1 cellular context compared by ENCODE assay signal in the genomic region with DNA sequence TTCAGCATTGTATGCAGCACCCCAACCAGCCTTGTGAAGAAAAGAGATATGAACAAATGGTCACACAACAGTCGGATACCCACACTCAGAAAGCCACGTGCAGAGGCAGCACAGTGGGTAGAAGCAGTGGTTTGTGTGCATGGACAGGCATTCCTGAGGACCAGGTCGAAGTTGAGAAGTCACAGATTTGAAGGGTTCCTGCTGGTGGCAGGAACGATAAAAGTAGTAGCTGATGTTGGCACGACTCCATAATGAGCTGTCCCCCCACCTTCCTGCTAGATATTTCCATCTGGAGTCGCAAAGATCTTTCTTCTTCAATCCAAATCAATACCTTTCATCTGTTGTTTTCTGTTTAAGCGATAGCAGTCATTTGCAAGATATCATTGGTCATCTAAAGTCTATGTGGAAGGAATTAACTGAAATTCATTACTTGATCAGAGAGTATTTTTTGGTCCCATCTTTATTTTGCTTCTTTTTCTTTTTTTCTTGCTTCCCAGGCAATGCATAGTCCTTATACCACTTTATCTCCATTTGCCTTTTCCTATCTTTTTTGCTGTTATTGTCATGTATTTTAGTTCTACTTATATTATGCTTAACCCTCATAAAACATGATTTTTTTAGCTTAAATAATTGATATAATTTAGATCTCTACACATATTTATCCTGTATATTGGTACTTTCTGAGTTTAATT.
TF ChIP-seq lines count a peak whose summit lies in the region.

No MANE protein-coding gene starts in this region.

TF ChIP-seq in K562, 482 proteins besides CTCF, POLR2A, EP300 and RAD21 (continued from another document and continues in another):
- TF ChIP-seq, protein P1, sequence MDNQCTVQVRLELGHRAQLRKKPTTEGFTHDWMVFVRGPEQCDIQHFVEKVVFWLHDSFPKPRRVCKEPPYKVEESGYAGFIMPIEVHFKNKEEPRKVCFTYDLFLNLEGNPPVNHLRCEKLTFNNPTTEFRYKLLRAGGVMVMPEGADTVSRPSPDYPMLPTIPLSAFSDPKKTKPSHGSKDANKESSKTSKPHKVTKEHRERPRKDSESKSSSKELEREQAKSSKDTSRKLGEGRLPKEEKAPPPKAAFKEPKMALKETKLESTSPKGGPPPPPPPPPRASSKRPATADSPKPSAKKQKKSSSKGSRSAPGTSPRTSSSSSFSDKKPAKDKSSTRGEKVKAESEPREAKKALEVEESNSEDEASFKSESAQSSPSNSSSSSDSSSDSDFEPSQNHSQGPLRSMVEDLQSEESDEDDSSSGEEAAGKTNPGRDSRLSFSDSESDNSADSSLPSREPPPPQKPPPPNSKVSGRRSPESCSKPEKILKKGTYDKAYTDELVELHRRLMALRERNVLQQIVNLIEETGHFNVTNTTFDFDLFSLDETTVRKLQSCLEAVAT (IDR thresholded peaks at IDR 0.05), result 0 out of 4 replicates have a peak, but pooled peaks of 1 of the 2 experiments have one; percentile 34
- TF ChIP-seq, protein P2, sequence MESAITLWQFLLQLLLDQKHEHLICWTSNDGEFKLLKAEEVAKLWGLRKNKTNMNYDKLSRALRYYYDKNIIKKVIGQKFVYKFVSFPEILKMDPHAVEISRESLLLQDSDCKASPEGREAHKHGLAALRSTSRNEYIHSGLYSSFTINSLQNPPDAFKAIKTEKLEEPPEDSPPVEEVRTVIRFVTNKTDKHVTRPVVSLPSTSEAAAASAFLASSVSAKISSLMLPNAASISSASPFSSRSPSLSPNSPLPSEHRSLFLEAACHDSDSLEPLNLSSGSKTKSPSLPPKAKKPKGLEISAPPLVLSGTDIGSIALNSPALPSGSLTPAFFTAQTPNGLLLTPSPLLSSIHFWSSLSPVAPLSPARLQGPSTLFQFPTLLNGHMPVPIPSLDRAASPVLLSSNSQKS (CRISPR knock-in tag; IDR thresholded peaks at IDR 0.05), result no peak
- TF ChIP-seq, protein P3, sequence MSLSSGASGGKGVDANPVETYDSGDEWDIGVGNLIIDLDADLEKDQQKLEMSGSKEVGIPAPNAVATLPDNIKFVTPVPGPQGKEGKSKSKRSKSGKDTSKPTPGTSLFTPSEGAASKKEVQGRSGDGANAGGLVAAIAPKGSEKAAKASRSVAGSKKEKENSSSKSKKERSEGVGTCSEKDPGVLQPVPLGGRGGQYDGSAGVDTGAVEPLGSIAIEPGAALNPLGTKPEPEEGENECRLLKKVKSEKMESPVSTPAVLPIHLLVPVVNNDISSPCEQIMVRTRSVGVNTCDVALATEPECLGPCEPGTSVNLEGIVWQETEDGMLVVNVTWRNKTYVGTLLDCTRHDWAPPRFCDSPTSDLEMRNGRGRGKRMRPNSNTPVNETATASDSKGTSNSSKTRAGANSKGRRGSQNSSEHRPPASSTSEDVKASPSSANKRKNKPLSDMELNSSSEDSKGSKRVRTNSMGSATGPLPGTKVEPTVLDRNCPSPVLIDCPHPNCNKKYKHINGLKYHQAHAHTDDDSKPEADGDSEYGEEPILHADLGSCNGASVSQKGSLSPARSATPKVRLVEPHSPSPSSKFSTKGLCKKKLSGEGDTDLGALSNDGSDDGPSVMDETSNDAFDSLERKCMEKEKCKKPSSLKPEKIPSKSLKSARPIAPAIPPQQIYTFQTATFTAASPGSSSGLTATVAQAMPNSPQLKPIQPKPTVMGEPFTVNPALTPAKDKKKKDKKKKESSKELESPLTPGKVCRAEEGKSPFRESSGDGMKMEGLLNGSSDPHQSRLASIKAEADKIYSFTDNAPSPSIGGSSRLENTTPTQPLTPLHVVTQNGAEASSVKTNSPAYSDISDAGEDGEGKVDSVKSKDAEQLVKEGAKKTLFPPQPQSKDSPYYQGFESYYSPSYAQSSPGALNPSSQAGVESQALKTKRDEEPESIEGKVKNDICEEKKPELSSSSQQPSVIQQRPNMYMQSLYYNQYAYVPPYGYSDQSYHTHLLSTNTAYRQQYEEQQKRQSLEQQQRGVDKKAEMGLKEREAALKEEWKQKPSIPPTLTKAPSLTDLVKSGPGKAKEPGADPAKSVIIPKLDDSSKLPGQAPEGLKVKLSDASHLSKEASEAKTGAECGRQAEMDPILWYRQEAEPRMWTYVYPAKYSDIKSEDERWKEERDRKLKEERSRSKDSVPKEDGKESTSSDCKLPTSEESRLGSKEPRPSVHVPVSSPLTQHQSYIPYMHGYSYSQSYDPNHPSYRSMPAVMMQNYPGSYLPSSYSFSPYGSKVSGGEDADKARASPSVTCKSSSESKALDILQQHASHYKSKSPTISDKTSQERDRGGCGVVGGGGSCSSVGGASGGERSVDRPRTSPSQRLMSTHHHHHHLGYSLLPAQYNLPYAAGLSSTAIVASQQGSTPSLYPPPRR (CRISPR knock-in tag; IDR thresholded peaks at IDR 0.05; ENCODE audit: borderline replicate concordance), result no peak
- no peak for TF ChIP-seq ZNF263 (CRISPR knock-in tag; IDR thresholded peaks at IDR 0.05; ENCODE audit: borderline replicate concordance)
- no peak for TF ChIP-seq MTF1 (CRISPR knock-in tag; IDR thresholded peaks at IDR 0.05; ENCODE audit: borderline replicate concordance)
- no peak for TF ChIP-seq C11orf30 (IDR thresholded peaks at IDR 0.05; ENCODE audit: low read depth)
- TF ChIP-seq ZNF444 (CRISPR knock-in tag; IDR thresholded peaks at IDR 0.05), result no peak
- TF ChIP-seq, protein P4, sequence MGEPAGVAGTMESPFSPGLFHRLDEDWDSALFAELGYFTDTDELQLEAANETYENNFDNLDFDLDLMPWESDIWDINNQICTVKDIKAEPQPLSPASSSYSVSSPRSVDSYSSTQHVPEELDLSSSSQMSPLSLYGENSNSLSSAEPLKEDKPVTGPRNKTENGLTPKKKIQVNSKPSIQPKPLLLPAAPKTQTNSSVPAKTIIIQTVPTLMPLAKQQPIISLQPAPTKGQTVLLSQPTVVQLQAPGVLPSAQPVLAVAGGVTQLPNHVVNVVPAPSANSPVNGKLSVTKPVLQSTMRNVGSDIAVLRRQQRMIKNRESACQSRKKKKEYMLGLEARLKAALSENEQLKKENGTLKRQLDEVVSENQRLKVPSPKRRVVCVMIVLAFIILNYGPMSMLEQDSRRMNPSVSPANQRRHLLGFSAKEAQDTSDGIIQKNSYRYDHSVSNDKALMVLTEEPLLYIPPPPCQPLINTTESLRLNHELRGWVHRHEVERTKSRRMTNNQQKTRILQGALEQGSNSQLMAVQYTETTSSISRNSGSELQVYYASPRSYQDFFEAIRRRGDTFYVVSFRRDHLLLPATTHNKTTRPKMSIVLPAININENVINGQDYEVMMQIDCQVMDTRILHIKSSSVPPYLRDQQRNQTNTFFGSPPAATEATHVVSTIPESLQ (CRISPR knock-in tag; IDR thresholded peaks at IDR 0.05), result no peak
- TF ChIP-seq PCBP1 (IDR thresholded peaks at IDR 0.05; ENCODE audit: low read depth, low read length, poor library complexity, severe bottlenecking), result no peak
- TF ChIP-seq, protein P5, sequence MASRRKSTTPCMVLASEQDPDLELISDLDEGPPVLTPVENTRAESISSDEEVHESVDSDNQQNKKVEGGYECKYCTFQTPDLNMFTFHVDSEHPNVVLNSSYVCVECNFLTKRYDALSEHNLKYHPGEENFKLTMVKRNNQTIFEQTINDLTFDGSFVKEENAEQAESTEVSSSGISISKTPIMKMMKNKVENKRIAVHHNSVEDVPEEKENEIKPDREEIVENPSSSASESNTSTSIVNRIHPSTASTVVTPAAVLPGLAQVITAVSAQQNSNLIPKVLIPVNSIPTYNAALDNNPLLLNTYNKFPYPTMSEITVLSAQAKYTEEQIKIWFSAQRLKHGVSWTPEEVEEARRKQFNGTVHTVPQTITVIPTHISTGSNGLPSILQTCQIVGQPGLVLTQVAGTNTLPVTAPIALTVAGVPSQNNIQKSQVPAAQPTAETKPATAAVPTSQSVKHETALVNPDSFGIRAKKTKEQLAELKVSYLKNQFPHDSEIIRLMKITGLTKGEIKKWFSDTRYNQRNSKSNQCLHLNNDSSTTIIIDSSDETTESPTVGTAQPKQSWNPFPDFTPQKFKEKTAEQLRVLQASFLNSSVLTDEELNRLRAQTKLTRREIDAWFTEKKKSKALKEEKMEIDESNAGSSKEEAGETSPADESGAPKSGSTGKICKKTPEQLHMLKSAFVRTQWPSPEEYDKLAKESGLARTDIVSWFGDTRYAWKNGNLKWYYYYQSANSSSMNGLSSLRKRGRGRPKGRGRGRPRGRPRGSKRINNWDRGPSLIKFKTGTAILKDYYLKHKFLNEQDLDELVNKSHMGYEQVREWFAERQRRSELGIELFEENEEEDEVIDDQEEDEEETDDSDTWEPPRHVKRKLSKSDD (conservative IDR thresholded peaks at IDR 0.05; ENCODE audit: low read length), result no peak
- TF ChIP-seq ZNF584 (CRISPR knock-in tag; IDR thresholded peaks at IDR 0.05; ENCODE audit: low read depth), result no peak
- no peak for TF ChIP-seq KDM5B (IDR thresholded peaks at IDR 0.05; ENCODE audit: insufficient replicate concordance, low read depth, low read length)
- TF ChIP-seq MEIS2 (IDR thresholded peaks at IDR 0.05; ENCODE audit: partially characterized antibody), result peak; percentile 14
- peak; percentile 24; the same call in 1 of the 2 replicates for TF ChIP-seq LEF1 (IDR thresholded peaks at IDR 0.05)
- no peak for TF ChIP-seq ZNF699 (CRISPR knock-in tag; IDR thresholded peaks at IDR 0.05; ENCODE audit: insufficient replicate concordance)
- TF ChIP-seq PPARD (CRISPR knock-in tag; IDR thresholded peaks at IDR 0.05), result no peak
- TF ChIP-seq, protein P6, sequence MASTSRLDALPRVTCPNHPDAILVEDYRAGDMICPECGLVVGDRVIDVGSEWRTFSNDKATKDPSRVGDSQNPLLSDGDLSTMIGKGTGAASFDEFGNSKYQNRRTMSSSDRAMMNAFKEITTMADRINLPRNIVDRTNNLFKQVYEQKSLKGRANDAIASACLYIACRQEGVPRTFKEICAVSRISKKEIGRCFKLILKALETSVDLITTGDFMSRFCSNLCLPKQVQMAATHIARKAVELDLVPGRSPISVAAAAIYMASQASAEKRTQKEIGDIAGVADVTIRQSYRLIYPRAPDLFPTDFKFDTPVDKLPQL (IDR thresholded peaks at IDR 0.05; ENCODE audit: extremely low read depth, insufficient read length), result no peak
- no peak for TF ChIP-seq KAT2B (IDR thresholded peaks at IDR 0.05; ENCODE audit: low read depth, low read length)
- TF ChIP-seq GTF2A2 (tag; IDR thresholded peaks at IDR 0.05), result no peak
- peak; percentile 37; the same call in 1 of the 2 replicates for TF ChIP-seq CTBP1 (IDR thresholded peaks at IDR 0.05; ENCODE audit: borderline replicate concordance)
- no peak for TF ChIP-seq SOX6 (IDR thresholded peaks at IDR 0.05)
- TF ChIP-seq TSC22D4 (tag; IDR thresholded peaks at IDR 0.05), result no peak
- TF ChIP-seq BRF1 (IDR thresholded peaks at IDR 0.05; ENCODE audit: borderline replicate concordance, extremely low read depth, insufficient read length), result no peak
- TF ChIP-seq, protein P7, sequence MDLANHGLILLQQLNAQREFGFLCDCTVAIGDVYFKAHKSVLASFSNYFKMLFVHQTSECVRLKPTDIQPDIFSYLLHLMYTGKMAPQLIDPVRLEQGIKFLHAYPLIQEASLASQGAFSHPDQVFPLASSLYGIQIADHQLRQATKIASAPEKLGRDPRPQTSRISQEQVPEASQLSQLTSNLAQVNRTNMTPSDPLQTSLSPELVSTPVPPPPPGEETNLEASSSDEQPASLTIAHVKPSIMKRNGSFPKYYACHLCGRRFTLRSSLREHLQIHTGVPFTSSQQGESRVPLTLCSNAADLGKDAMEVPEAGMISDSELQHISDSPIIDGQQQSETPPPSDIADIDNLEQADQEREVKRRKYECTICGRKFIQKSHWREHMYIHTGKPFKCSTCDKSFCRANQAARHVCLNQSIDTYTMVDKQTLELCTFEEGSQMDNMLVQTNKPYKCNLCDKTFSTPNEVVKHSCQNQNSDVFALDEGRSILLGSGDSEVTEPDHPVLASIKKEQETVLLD (IDR thresholded peaks at IDR 0.05), result 0 out of 2 replicates have a peak, but pooled peaks have one; percentile 37
- TF ChIP-seq, protein P8, sequence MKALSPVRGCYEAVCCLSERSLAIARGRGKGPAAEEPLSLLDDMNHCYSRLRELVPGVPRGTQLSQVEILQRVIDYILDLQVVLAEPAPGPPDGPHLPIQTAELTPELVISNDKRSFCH (CRISPR knock-in tag; IDR thresholded peaks at IDR 0.05), result no peak
- TF ChIP-seq, protein P8 (tag; IDR thresholded peaks at IDR 0.05), result peak; percentile 61
- TF ChIP-seq RB1 (IDR thresholded peaks at IDR 0.05; ENCODE audit: low read depth), result peak; percentile 30; the same call in 1 of the 2 replicates
- no peak for TF ChIP-seq HDAC8 (tag; IDR thresholded peaks at IDR 0.05)
- TF ChIP-seq BRCA1 (IDR thresholded peaks at IDR 0.05), result no peak
- TF ChIP-seq BRCA1 (CRISPR knock-in tag; IDR thresholded peaks at IDR 0.05), result no peak
- no peak for TF ChIP-seq CBX3 (IDR thresholded peaks at IDR 0.05; ENCODE audit: borderline replicate concordance in 1 of 2, low read length in 2 of 2)
- TF ChIP-seq EHMT2 (IDR thresholded peaks at IDR 0.05), result no peak
- TF ChIP-seq GATAD2A (IDR thresholded peaks at IDR 0.05), result peak; percentile 79
- TF ChIP-seq KLF13 (tag; IDR thresholded peaks at IDR 0.05; ENCODE audit: borderline replicate concordance, low read depth), result no peak
- no peak for TF ChIP-seq XRCC4 (IDR thresholded peaks at IDR 0.05; ENCODE audit: extremely low read depth, insufficient read depth, insufficient read length)
- TF ChIP-seq TCF7 (IDR thresholded peaks at IDR 0.05; ENCODE audit: borderline replicate concordance), result no peak
- no peak for TF ChIP-seq ZNF282 (CRISPR knock-in tag; IDR thresholded peaks at IDR 0.05)
- TF ChIP-seq ZFP36 (IDR thresholded peaks at IDR 0.05; ENCODE audit: low read depth, low read length, partially characterized antibody), result no peak
- no peak for TF ChIP-seq ZNF232 (CRISPR knock-in tag; IDR thresholded peaks at IDR 0.05)
- TF ChIP-seq, protein P9, sequence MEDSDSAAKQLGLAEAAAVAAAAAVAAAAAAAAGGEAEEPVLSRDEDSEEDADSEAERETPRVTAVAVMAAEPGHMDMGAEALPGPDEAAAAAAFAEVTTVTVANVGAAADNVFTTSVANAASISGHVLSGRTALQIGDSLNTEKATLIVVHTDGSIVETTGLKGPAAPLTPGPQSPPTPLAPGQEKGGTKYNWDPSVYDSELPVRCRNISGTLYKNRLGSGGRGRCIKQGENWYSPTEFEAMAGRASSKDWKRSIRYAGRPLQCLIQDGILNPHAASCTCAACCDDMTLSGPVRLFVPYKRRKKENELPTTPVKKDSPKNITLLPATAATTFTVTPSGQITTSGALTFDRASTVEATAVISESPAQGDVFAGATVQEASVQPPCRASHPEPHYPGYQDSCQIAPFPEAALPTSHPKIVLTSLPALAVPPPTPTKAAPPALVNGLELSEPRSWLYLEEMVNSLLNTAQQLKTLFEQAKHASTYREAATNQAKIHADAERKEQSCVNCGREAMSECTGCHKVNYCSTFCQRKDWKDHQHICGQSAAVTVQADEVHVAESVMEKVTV (CRISPR knock-in tag; IDR thresholded peaks at IDR 0.05), result no peak
- TF ChIP-seq TFAM (CRISPR knock-in tag; conservative IDR thresholded peaks at IDR 0.05), result no peak
- TF ChIP-seq RBM14 (IDR thresholded peaks at IDR 0.05; ENCODE audit: borderline replicate concordance, insufficient read depth, low read depth, low read length), result no peak
- peak; percentile 82 for TF ChIP-seq SMARCA4 (IDR thresholded peaks at IDR 0.05)
- peak; percentile 67; the same call in 1 of the 2 replicates for TF ChIP-seq KLF16 (IDR thresholded peaks at IDR 0.05)
- peak; percentile 91 for TF ChIP-seq CBFA2T3 (IDR thresholded peaks at IDR 0.05)
- TF ChIP-seq TCF3 (CRISPR knock-in tag; IDR thresholded peaks at IDR 0.05), result peak; percentile 47
- TF ChIP-seq ZNF707 (CRISPR knock-in tag; conservative IDR thresholded peaks at IDR 0.05), result no peak
- TF ChIP-seq CBFB (CRISPR knock-in tag; IDR thresholded peaks at IDR 0.05), result no peak
